In the genomic region with DNA sequence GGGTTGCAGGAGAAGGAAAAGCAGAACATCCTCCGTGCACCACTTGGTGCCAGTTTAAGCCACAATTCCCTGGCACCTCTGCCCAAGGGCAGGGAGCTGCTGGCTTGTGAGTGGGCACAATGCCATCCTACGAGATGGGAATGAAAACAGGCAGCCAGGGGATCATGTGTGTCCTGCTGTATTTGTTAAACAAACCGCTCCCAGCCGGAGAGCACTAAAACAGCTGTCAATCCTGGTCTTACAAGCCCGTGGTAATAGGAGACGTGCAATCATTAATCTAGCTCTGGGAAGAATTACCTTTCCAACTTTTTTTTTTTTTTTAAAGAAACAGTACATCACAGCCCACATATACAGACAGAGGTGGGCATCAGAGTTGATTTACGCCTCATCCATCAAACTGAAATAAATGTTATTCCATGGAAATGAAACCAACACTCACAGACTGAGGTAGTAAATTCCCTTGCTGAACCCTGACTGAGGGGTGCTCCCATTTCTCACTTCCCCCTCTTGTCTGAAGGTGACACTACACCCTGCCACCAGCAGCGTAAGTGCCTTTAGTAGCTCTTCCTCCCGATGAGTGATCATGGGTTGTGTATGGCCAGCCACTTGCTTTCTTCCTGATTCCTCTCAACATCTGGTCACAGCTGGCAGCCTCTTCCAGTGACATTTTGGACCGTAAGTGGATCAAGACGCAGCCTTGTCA, we compare ENCODE assay signal across 15 cellular contexts.
A peak's percentile ranks its signal among the peaks of the same experiment; 100 is the strongest.
DNase-seq lines count a peak whose midpoint lies in the region; ATAC-seq and TF ChIP-seq lines count a peak whose summit lies in the region.
"Had no signal": no experiment of that assay in that cellular context is flagged by ENCODE, and none has a peak within 500 bp of the region (broad histone marks: within the 10 kb centered on the region; RNA-seq: fewer than 3 reads in every experiment).

No MANE protein-coding gene starts in this region.

- ATAC-seq in T-helper 17 cell: no peak
- no peak for ATAC-seq in HG03442 (IDR thresholded peaks at IDR 0.05; ENCODE audit: unreplicated experiment)

- DNase-seq in A673 (ENCODE audit: low spot score): peak; percentile 29
- peak; percentile 85 for DNase-seq in NCI-H1092 treated with DMSO at 0.1 percent for 48 hours (lab: John Stamatoyannopoulos, UW)
- peak; percentile 93 for DNase-seq in NCI-H748 (lab: John Stamatoyannopoulos, UW; ENCODE audit: unreplicated experiment)
- DNase-seq in kidney epithelial cell (ENCODE audit: low read depth): peak; percentile 7
- DNase-seq in T-helper 17 cell: no peak
- DNase-seq in GM13976 (ENCODE audit: low spot score): no peak
- DNase-seq in cortex of kidney (lab: John Stamatoyannopoulos, UW): no peak
- DNase-seq: NCI-H226; spleen; stimulated activated CD8-positive, alpha-beta memory T cell treated with anti-CD3 and anti-CD28 coated beads, Interleukin-4, amount 100 ng/mL, for 48 hours had no signal

- CTCF ChIA-PET in A673 (lab: Charles Lee): no interaction called here

- in situ Hi-C loops in GM13976 (cut with MboI; ENCODE audit: low sequenced_read_pairs, unreplicated experiment): no loop called here

- BruUV-seq in A673 (replicated peaks; lab: Mats Ljungman, UMichigan): no TSS peak

- H3K4me3 ChIP-seq in A673 (ENCODE audit: low read depth, low read length, poor library complexity, severe bottlenecking) (no peak overlapping the region), kidney epithelial cell (ENCODE audit: low read depth, low read length) (no peak overlapping the region)
- H3K4me3 ChIP-seq: SK-N-MC, spleen had no signal

- intact Hi-C loops in A673 (cut with micrococcal nuclease; ENCODE audit: unreplicated experiment): no loop called here

- peaks cover 3% of the 10 kb centered on the region for H3K4me1 ChIP-seq in A673 (ENCODE audit: insufficient read depth, low read length, poor library complexity, severe bottlenecking)
- H3K4me1 ChIP-seq: spleen had no signal

- no peak for TF ChIP-seq CTCF in A673 (conservative IDR thresholded peaks at IDR 0.05; ENCODE audit: low read depth, low read length)
- no peak for TF ChIP-seq CTCF in kidney epithelial cell (IDR thresholded peaks at IDR 0.05; ENCODE audit: insufficient read depth, low read length, poor library complexity, severe bottlenecking)
- no peak for TF ChIP-seq CTCF in GM13976 (IDR thresholded peaks at IDR 0.05; ENCODE audit: borderline replicate concordance, control extremely low read depth, extremely low read depth, insufficient read depth, missing control alignments)

- no peak overlapping the region for H3K4me3 Mint-ChIP-seq in T-helper 17 cell
- H3K4me3 Mint-ChIP-seq: activated naive CD8-positive, alpha-beta T cell; mesothelial cell of epicardium had no signal

- no peak overlapping the region for H3K27ac ChIP-seq in A673 (ENCODE audit: low read depth, low read length, poor library complexity, severe bottlenecking)
- H3K27ac ChIP-seq: HL-60, SK-N-MC, spleen had no signal

- no peaks in the 10 kb centered on the region for H3K9me3 ChIP-seq in A673 (ENCODE audit: low read depth, low read length, poor library complexity, severe bottlenecking)
- no peaks in the 10 kb centered on the region for H3K9me3 ChIP-seq in T-helper 17 cell (ENCODE audit: control insufficient read depth, low read length, poor library complexity, severe bottlenecking)
- H3K9me3 ChIP-seq: spleen had no signal

- H3K36me3 ChIP-seq in A673 (ENCODE audit: insufficient read depth, low read length, poor library complexity, severe bottlenecking) (no peaks in the 10 kb centered on the region), kidney epithelial cell (ENCODE audit: control insufficient read depth, insufficient read depth, low read length) (no peaks in the 10 kb centered on the region)
- H3K36me3 ChIP-seq: spleen had no signal

- no peaks in the 10 kb centered on the region for H3K36me3 Mint-ChIP-seq in T-helper 17 cell (ENCODE audit: low read depth)
- H3K36me3 Mint-ChIP-seq: activated naive CD8-positive, alpha-beta T cell; mesothelial cell of epicardium had no signal

- POLR2A ChIA-PET in A673 (lab: Charles Lee; ENCODE audit: low non-redundant PET): no interaction called here

- H3K27me3 Mint-ChIP-seq in T-helper 17 cell: peaks cover 29% of the 10 kb centered on the region
- H3K27me3 Mint-ChIP-seq: activated naive CD8-positive, alpha-beta T cell had no signal

- no peaks in the 10 kb centered on the region for H3K4me1 Mint-ChIP-seq in T-helper 17 cell

- no peak overlapping the region for H3K27ac Mint-ChIP-seq in T-helper 17 cell
- H3K27ac Mint-ChIP-seq: activated naive CD8-positive, alpha-beta T cell; mesothelial cell of epicardium had no signal

- H3K27me3 ChIP-seq in A673 (replicated peaks; ENCODE audit: insufficient read depth, low read depth, low read length, poor library complexity): peaks cover 31% of the 10 kb centered on the region
- H3K27me3 ChIP-seq in kidney epithelial cell (ENCODE audit: control insufficient read depth, insufficient read depth, low read length): peaks cover 31% of the 10 kb centered on the region

Comparison
In these comparisons a context has a peak if more than half of its experiments do, and no peak if none do; other contexts are left out.
1. DNase-seq: peak in A673 (single experiment), NCI-H1092 treated with DMSO at 0.1 percent for 48 hours (single experiment), NCI-H748 (single experiment) and kidney epithelial cell (single experiment); none in T-helper 17 cell (0 of 3), GM13976 (single experiment) and cortex of kidney (single experiment).